ENCODE assay signal across 7 cellular contexts in the genomic region with DNA sequence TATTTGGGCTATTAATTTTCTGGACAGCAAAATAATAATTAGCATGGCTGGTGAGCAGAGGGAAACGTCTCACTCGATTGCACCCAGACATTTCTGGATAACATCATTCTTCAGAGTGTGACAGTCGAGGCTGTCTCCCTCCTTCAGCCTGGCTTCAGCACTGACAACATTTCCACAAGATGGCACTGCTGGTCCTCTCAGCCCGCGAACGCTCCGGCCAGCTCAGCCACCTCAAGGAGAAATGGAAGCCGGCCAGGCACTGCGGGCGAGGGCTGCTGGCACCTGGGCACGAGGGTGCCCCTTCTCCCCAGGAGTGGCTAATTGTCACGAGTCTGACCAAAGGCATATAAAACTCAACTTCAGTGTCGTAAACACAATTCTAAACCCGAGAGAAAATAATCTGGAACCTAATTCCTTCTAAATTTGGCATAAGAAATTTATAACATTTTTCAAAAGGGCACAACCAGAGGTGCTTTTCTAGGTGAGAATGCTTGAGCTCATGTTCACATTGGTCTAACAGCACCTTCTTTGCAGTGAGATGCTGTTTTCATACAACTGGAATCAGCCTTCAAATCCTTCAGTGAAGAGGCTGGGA.
A peak's percentile ranks its signal among the peaks of the same experiment; 100 is the strongest.
DNase-seq lines count a peak whose midpoint lies in the region; ATAC-seq and TF ChIP-seq lines count a peak whose summit lies in the region.

No MANE protein-coding gene starts in this region.

- 6% methylated on average over 12 of the region's 14 CpGs for WGBS in esophagus muscularis mucosa

- DNase-seq in ELR (ENCODE audit: low read depth) = peak; percentile 86
- DNase-seq in MG63 = peak; percentile 82
- peak; percentile 82 for DNase-seq in SJSA1 (ENCODE audit: low read depth in 1 of 2, low spot score in 2 of 2)
- DNase-seq in esophagus muscularis mucosa (ENCODE audit: extremely low spot score) = no peak
- DNase-seq in mucosa of gallbladder (ENCODE audit: low spot score) = peak; percentile 77

- H3K27ac ChIP-seq in SJSA1 (no peak overlapping the region), esophagus muscularis mucosa (replicated peaks in 1 of 4) (no peak overlapping the region)

- TF ChIP-seq POLR2A in esophagus muscularis mucosa (IDR thresholded peaks at IDR 0.05; ENCODE audit: low read depth) = no peak

- intact Hi-C loops in esophagus muscularis mucosa (cut with DNase I) = loop anchor here (5.0 kb wide), 1 partner anchor 487 kb away; no protein-coding TSS in a partner anchor

- H3K36me3 ChIP-seq in MG63 = no peaks in the 10 kb centered on the region; the same call in 1 of the 2 replicates
- peaks cover 45% of the 10 kb centered on the region for H3K36me3 ChIP-seq in SJSA1
- peaks cover 0 to 3% (median 0%) of the 10 kb centered on the region in 4 donors for H3K36me3 ChIP-seq in esophagus muscularis mucosa

- ATAC-seq in GM21619 (IDR thresholded peaks at IDR 0.05; ENCODE audit: unreplicated experiment) = peak; percentile 31
- no peak for ATAC-seq in HG02571 (IDR thresholded peaks at IDR 0.05; ENCODE audit: unreplicated experiment)

- H3K4me3 ChIP-seq in MG63 = no peak overlapping the region
- H3K4me3 ChIP-seq in SJSA1 = no peak overlapping the region
- no peak overlapping the region for H3K4me3 ChIP-seq in esophagus muscularis mucosa

- H3K4me1 ChIP-seq in SJSA1 (replicated peaks) = peaks cover 56% of the 10 kb centered on the region
- peaks cover 5 to 17% (median 12%) of the 10 kb centered on the region in 4 donors for H3K4me1 ChIP-seq in esophagus muscularis mucosa

- H3K27me3 ChIP-seq in MG63 (no peaks in the 10 kb centered on the region), SJSA1 (replicated peaks) (no peaks in the 10 kb centered on the region), esophagus muscularis mucosa (no peaks in the 10 kb centered on the region)

- peak; percentile 60 to 81 (median 61) for TF ChIP-seq CTCF in esophagus muscularis mucosa (IDR thresholded peaks at IDR 0.05)

- no peak for TF ChIP-seq EP300 in esophagus muscularis mucosa (IDR thresholded peaks at IDR 0.05)

- no peaks in the 10 kb centered on the region for H3K9me3 ChIP-seq in MG63
- no peaks in the 10 kb centered on the region for H3K9me3 ChIP-seq in SJSA1 (replicated peaks)
- H3K9me3 ChIP-seq in esophagus muscularis mucosa = no peaks in the 10 kb centered on the region
